In genomic region chr1:203592156-203592555, GRCh38 we compare ENCODE assay signal across 1 cellular context.
A peak's percentile ranks its signal among the peaks of the same experiment; 100 is the strongest.
TF ChIP-seq lines count a peak whose summit lies in the region.

No MANE protein-coding gene starts in this region.

TF ChIP-seq in HepG2, 621 proteins besides CTCF, POLR2A, EP300 and RAD21:
- TF ChIP-seq ZNF687 (CRISPR knock-in tag; IDR thresholded peaks at IDR 0.05) (0 out of 2 replicates have a peak, but pooled peaks have one; percentile 33), REL (CRISPR knock-in tag; conservative IDR thresholded peaks at IDR 0.05) (no peak), IKZF4 (CRISPR knock-in tag; IDR thresholded peaks at IDR 0.05; ENCODE audit: borderline replicate concordance, low read depth, not compliant biosample characterization) (no peak)
